Comparison of ENCODE assay signal across 8 cellular contexts in the genomic region with DNA sequence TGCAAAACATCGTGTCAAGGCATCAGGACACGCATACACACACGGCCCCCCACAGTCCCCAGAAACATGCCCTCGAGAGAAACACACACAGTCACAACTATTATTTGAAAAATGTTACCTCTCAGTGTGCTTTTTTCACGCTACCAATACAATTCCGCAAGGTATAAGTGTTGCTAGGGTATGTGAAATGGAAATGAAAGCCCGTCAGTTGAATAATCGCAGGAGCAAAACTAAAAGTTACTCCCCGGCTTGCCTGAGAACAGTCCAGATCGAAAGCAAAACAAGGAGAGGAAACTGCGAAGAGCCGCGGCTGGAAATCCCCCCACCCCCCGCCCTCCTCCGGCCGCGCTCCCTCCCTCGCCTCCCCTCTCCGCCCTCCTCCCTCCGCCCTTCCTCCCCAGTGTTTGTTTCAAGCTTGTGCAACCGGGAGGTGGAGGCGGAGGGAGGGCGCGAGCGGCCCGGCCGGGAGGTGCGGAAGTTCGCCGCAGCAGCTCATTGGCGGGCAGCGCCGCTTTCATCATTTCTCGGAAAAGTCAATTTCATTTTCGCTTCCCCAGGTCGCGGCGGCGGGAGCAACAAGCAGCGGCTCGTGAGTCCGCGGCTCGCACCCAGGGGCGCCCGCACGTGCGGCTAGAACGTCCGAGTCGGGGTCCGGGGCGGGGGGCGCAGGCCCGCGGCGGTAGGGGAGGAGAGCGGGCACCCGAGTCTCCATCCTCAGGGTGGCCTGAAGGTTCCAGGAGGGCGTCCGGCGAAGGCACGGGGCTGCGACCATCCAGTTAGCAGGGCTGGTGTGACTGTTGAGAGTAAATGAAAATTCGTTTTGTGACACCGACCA. TPM values are rescaled to one million over a fixed set of nuclear protein-coding genes. Genes with fewer than 3 reads are reported as not detected.
DNase-seq lines count a peak whose midpoint lies in the region; ATAC-seq lines count a peak whose summit lies in the region.

IRF2 (minus strand) TSS at position 290 of the 835 bp plus-strand sequence. CDS start 45,486 bp downstream, outside the sequence.

- no peaks in the 10 kb centered on the region for H3K9me3 ChIP-seq in effector memory CD4-positive, alpha-beta T cell (ENCODE audit: control insufficient read depth, low read length)

- peak; percentile 59 for ATAC-seq in GM21360 (IDR thresholded peaks at IDR 0.05; ENCODE audit: unreplicated experiment)

- H3K27me3 ChIP-seq in effector memory CD4-positive, alpha-beta T cell (replicated peaks; ENCODE audit: control insufficient read depth, insufficient read depth, low read length, poor library complexity, severe bottlenecking): no peaks in the 10 kb centered on the region

- H3K27ac ChIP-seq in effector memory CD4-positive, alpha-beta T cell (ENCODE audit: insufficient read depth, low read length, poor library complexity, severe bottlenecking): peak within 1 kb of the TSS; percentile 95

- peak; percentile 96 for DNase-seq in COLO668 (lab: John Stamatoyannopoulos, UW; ENCODE audit: unreplicated experiment)
- DNase-seq in HT-29 (ENCODE audit: low spot score): peak; percentile 80
- peak; percentile 97 for DNase-seq in NOMO-1 treated with DMSO at 0.1 percent for 48 hours (lab: John Stamatoyannopoulos, UW; ENCODE audit: unreplicated experiment)
- DNase-seq in activated CD8-positive, alpha-beta memory T cell treated with anti-CD3 and anti-CD28 coated beads for 4 hours (ENCODE audit: low read depth in 2 of 2): peak; percentile 93 to 96
- peak; percentile 91 to 95 (median 94) for DNase-seq in effector memory CD4-positive, alpha-beta T cell
- peak; percentile 98 for DNase-seq in medulla oblongata (ENCODE audit: extremely low spot score)
- peak; percentile 89 to 96 (median 96) for DNase-seq in stimulated activated CD4-positive, alpha-beta T cell treated with anti-CD3 and anti-CD28 coated beads, TNF-alpha, amount 100 ng/mL, for 48 hours (ENCODE audit: low read depth in 3 of 3)

- H3K4me1 ChIP-seq in effector memory CD4-positive, alpha-beta T cell (ENCODE audit: control insufficient read depth, insufficient read depth, low read length, poor library complexity, severe bottlenecking): peaks cover 28% of the 10 kb centered on the region

- peak within 1 kb of the TSS; percentile 98 for H3K4me3 ChIP-seq in effector memory CD4-positive, alpha-beta T cell (ENCODE audit: insufficient read depth, low read depth, low read length, poor library complexity, severe bottlenecking)

- H3K36me3 ChIP-seq in effector memory CD4-positive, alpha-beta T cell (ENCODE audit: control insufficient read depth, insufficient read depth, low read length): no peaks in the 10 kb centered on the region

RNA-seq across cellular contexts. Expression of gene IRF2, which starts in this region (rescaled TPM):
- total RNA-seq in HT-29 (2014; rRNA removed; shearing (Covaris generic)): 6.6 and 9.2 TPM in 2 replicates

Comparison
In these comparisons a context has a peak if more than half of its experiments do, and no peak if none do; other contexts are left out.
1. Peak in every context shown above with its lines: DNase-seq, ATAC-seq, H3K4me3 ChIP-seq and H3K27ac ChIP-seq.